In the genomic region with DNA sequence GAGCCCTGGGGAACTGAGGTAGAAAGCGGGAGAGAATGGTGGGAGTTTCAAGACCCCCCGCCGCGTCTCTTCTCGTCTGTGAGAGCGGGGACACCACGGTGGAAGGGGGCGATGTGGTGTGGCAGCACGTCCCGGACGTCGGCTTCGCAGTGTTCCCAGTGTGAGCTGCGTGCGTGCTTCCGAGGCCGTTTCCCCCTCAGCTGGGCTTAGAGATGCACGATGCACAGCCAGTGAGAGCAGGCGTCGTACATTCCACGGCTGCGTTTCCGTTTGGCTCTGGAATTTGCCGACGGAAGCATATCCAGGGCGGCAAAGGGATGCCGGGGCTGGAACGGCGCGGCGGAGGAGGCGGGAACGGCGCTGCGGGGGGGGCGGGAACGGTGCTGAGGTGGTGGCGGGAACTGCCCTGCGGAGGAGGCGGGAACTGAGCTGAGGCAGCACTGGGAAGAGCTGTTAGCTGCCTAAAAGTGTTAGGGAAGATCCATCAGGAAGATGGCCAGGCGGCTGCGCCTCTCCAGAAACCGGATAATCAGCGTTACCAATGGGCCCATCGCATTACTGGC, we compare ENCODE assay signal across 8 cellular contexts. TPM values are rescaled to one million over a fixed set of nuclear protein-coding genes. Genes with fewer than 3 reads are reported as not detected.
DNase-seq lines count a peak whose midpoint lies in the region; ATAC-seq and TF ChIP-seq lines count a peak whose summit lies in the region.

No MANE protein-coding gene starts in this region.

- H3K4me1 ChIP-seq in lower lobe of right lung = peaks cover 35% of the 10 kb centered on the region
- peaks cover 0 to 4% of the 10 kb centered on the region in 2 donors for H3K4me1 ChIP-seq in thyroid gland

- H3K36me3 ChIP-seq in lower lobe of right lung = no peaks in the 10 kb centered on the region
- no peaks in the 10 kb centered on the region for H3K36me3 ChIP-seq in thyroid gland

- peak; percentile 73 for ATAC-seq in lower lobe of right lung

- intact Hi-C loops in lower lobe of right lung (cut with DNase I) = no loop called here
- intact Hi-C loops in thyroid gland (cut with DNase I) = no loop called here

- DNase-seq in DMS153 treated with DMSO at 0.1 percent for 48 hours (lab: John Stamatoyannopoulos, UW; ENCODE audit: unreplicated experiment) (peak; percentile 23), NCI-H2171 (lab: John Stamatoyannopoulos, UW) (peak; percentile 53), ecto neural progenitor cell (ENCODE audit: low spot score) (peak; percentile 72), lower lobe of right lung (peak; percentile 72), thyroid gland (peak; percentile 36), GM19238 (ENCODE audit: insufficient read length, low spot score) (no peak), activated T-cell treated with anti-CD3 and anti-CD28 coated beads for 4 hours (no peak), cerebellar nuclear complex (lab: John Stamatoyannopoulos, UW) (no peak)

- TF ChIP-seq POLR2A in thyroid gland (IDR thresholded peaks at IDR 0.05) = no peak

- WGBS in thyroid gland, 2 donors = 32 to 44% methylated on average over 34 to 36 of the region's 45 CpGs

- H3K27me3 ChIP-seq in lower lobe of right lung (ENCODE audit: low read depth) (no peaks in the 10 kb centered on the region), thyroid gland (no peaks in the 10 kb centered on the region)

- H3K9me3 ChIP-seq in lower lobe of right lung (peaks cover 16% of the 10 kb centered on the region), thyroid gland (no peaks in the 10 kb centered on the region)

- H3K4me3 ChIP-seq in lower lobe of right lung (peak overlapping the region; percentile 51), thyroid gland (replicated peaks in 1 of 3) (no peak overlapping the region)

- TF ChIP-seq CTCF in lower lobe of right lung (IDR thresholded peaks at IDR 0.05) (no peak), thyroid gland (IDR thresholded peaks at IDR 0.05) (no peak)

- H3K27ac ChIP-seq in lower lobe of right lung (peak overlapping the region; percentile 81), thyroid gland (peak overlapping the region in 2 of 3 donors; percentile 26 to 55)

RNA-seq across cellular contexts. Expression of a gene that starts 37.7 kb away (rescaled TPM):
- total RNA-seq in lower lobe of right lung (0.56 TPM), thyroid gland (not detected)

RNA-seq across cellular contexts. Expression of a gene that starts 43.8 kb away (rescaled TPM):
- not detected for total RNA-seq in lower lobe of right lung
- under 1 TPM in 1 of 4 donors, not detected in 3; 0.13 TPM for total RNA-seq in thyroid gland

Comparison
In these comparisons a context has a peak if more than half of its experiments do, and no peak if none do; other contexts are left out.
1. DNase-seq: peak in DMS153 treated with DMSO at 0.1 percent for 48 hours (single experiment), NCI-H2171 (single experiment), ecto neural progenitor cell (single experiment), lower lobe of right lung (single experiment) and thyroid gland (2 of 2); none in GM19238 (single experiment), activated T-cell treated with anti-CD3 and anti-CD28 coated beads for 4 hours (single experiment) and cerebellar nuclear complex (0 of 2).